Comparison of ENCODE assay signal across 8 cellular contexts in genomic region chr6:44128020-44128917, GRCh38. TPM values are rescaled to one million over a fixed set of nuclear protein-coding genes. Genes with fewer than 3 reads are reported as not detected.
DNase-seq lines count a peak whose midpoint lies in the region; ATAC-seq and TF ChIP-seq lines count a peak whose summit lies in the region.

No MANE protein-coding gene starts in this region.

- TF ChIP-seq CTCF in gastroesophageal sphincter (IDR thresholded peaks at IDR 0.05) (peak in 3 of 4 experiments; percentile 11 to 43 (median 21)), neutrophil (IDR thresholded peaks at IDR 0.05) (no peak)

- H3K4me3 ChIP-seq in gastroesophageal sphincter (peak overlapping the region; percentile 86 to 90), neutrophil (ENCODE audit: low read depth in 1 of 2, low read length in 1 of 2) (peak overlapping the region; percentile 71 to 90)

- H3K27me3 ChIP-seq in gastroesophageal sphincter (no peaks in the 10 kb centered on the region), neutrophil (peaks cover 12% of the 10 kb centered on the region)

- TF ChIP-seq POLR2A in gastroesophageal sphincter (IDR thresholded peaks at IDR 0.05) = no peak

- 30% methylated on average over 2 of the region's 49 CpGs; no CpG with 5 or more reads in 1 of the 2 donors for WGBS in gastroesophageal sphincter (ENCODE audit: low coverage in 1 of 2), 2 donors

- peak overlapping the region; percentile 56 to 93 (median 90) for H3K27ac ChIP-seq in gastroesophageal sphincter
- peak overlapping the region; percentile 50 for H3K27ac ChIP-seq in neutrophil

- DNase-seq in NOMO-1 (lab: John Stamatoyannopoulos, UW; ENCODE audit: unreplicated experiment in 2 of 2) (peak; percentile 19 to 33), NOMO-1 treated with dmso at 0.1 percent for 144 hours (lab: John Stamatoyannopoulos, UW; ENCODE audit: unreplicated experiment) (no peak), HuH-7.5 (ENCODE audit: low spot score) (peak; percentile 44), SW 1271 (lab: John Stamatoyannopoulos, UW) (no peak), inferior parietal cortex (ENCODE audit: extremely low spot score) (no peak)
- DNase-seq in activated T-cell treated with anti-CD3 and anti-CD28 coated beads, Interleukin-2, amount 50 U/mL, for 48 hours = peak; percentile 38 to 52

- H3K36me3 ChIP-seq in gastroesophageal sphincter = no peaks in the 10 kb centered on the region
- no peaks in the 10 kb centered on the region for H3K36me3 ChIP-seq in neutrophil

- H3K9me3 ChIP-seq in gastroesophageal sphincter = no peaks in the 10 kb centered on the region
- H3K9me3 ChIP-seq in neutrophil = no peaks in the 10 kb centered on the region

- peak; percentile 19 for ATAC-seq in gastroesophageal sphincter

- TF ChIP-seq EP300 in gastroesophageal sphincter (IDR thresholded peaks at IDR 0.05) = no peak

- H3K4me1 ChIP-seq in gastroesophageal sphincter (peaks cover 0 to 63% (median 32%) of the 10 kb centered on the region in 3 donors), neutrophil (ENCODE audit: control insufficient read depth in 1 of 2, insufficient read depth in 1 of 2, low read depth in 1 of 2, low read length in 1 of 2) (peaks cover 20 to 21% of the 10 kb centered on the region in 2 experiments)

RNA-seq across cellular contexts. Expression of gene TMEM63B, which starts 0.9 kb away (rescaled TPM):
- total RNA-seq in gastroesophageal sphincter = 10 to 100 TPM; 11.3 to 32.0 (median 23.9) TPM

RNA-seq across cellular contexts. Expression of gene MRPL14, which starts 1.0 kb away (rescaled TPM):
- 10 to 100 TPM; 31.6 to 40.5 (median 35.8) TPM for total RNA-seq in gastroesophageal sphincter

RNA-seq across cellular contexts. Expression of gene CAPN11, which starts 30.4 kb away (rescaled TPM):
- under 1 TPM in 3 of 4 donors, not detected in 1; 0.19 to 0.45 (median 0.27) TPM for total RNA-seq in gastroesophageal sphincter

Comparison
In these comparisons a context has a peak if more than half of its experiments do, and no peak if none do; other contexts are left out.
1. DNase-seq: peak in NOMO-1 (2 of 2), HuH-7.5 (single experiment) and activated T-cell treated with anti-CD3 and anti-CD28 coated beads, Interleukin-2, amount 50 U/mL, for 48 hours (2 of 2); none in NOMO-1 treated with dmso at 0.1 percent for 144 hours (single experiment), SW 1271 (0 of 2) and inferior parietal cortex (single experiment).